9 cellular contexts compared by ENCODE assay signal in genomic region chr21:31347435-31348032, GRCh38. TPM values are rescaled to one million over a fixed set of nuclear protein-coding genes. Genes with fewer than 3 reads are reported as not detected.
DNase-seq lines count a peak whose midpoint lies in the region; ATAC-seq and TF ChIP-seq lines count a peak whose summit lies in the region.
"Had no signal": no experiment of that assay in that cellular context is flagged by ENCODE, and none has a peak within 500 bp of the region (broad histone marks: within the 10 kb centered on the region; RNA-seq: fewer than 3 reads in every experiment).

No MANE protein-coding gene starts in this region.

- peaks cover 8% of the 10 kb centered on the region for H3K36me3 Mint-ChIP-seq in brain
- H3K36me3 Mint-ChIP-seq in mesothelial cell of epicardium = peaks cover 3% of the 10 kb centered on the region
- peaks cover 15% of the 10 kb centered on the region for H3K36me3 Mint-ChIP-seq in activated T-helper 1 cell treated with anti-CD3 and anti-CD28 coated beads, Interleukin-12 subunit alpha, Interleukin-12 subunit beta, Interleukin-2, Interleukin-4 antibody, amounts not matched to agents 30 ng/mL and 10 ng/mL and 1 ng/mL, durations not matched to agents 14 hours and 24 hours and 36 hours (ENCODE audit: low read depth)
- peaks cover 12% of the 10 kb centered on the region for H3K36me3 Mint-ChIP-seq in activated CD4-positive, alpha-beta T cell treated with anti-CD3 and anti-CD28 coated beads, Interleukin-2, amount 10 ng/mL, durations not matched to agents 24 days and 14 days (ENCODE audit: low read depth)

- peaks cover 34% of the 10 kb centered on the region for H3K27me3 Mint-ChIP-seq in brain
- peaks cover 17% of the 10 kb centered on the region for H3K27me3 Mint-ChIP-seq in mesothelial cell of epicardium (ENCODE audit: low read depth)
- H3K27me3 Mint-ChIP-seq in activated T-helper 1 cell treated with anti-CD3 and anti-CD28 coated beads, Interleukin-12 subunit alpha, Interleukin-12 subunit beta, Interleukin-2, Interleukin-4 antibody, amounts not matched to agents 30 ng/mL and 10 ng/mL and 1 ng/mL, durations not matched to agents 14 hours and 24 hours and 36 hours (ENCODE audit: insufficient read depth) = peaks cover 4% of the 10 kb centered on the region
- peaks cover 17% of the 10 kb centered on the region for H3K27me3 Mint-ChIP-seq in activated CD4-positive, alpha-beta T cell treated with anti-CD3 and anti-CD28 coated beads, Interleukin-2, amount 10 ng/mL, durations not matched to agents 24 days and 14 days

- ATAC-seq in HG02870 (IDR thresholded peaks at IDR 0.05; ENCODE audit: unreplicated experiment) = no peak

- H3K4me1 Mint-ChIP-seq in brain (peaks cover 29% of the 10 kb centered on the region), mesothelial cell of epicardium (peaks cover 46% of the 10 kb centered on the region)
- peaks cover 56% of the 10 kb centered on the region for H3K4me1 Mint-ChIP-seq in activated T-helper 1 cell treated with anti-CD3 and anti-CD28 coated beads, Interleukin-12 subunit alpha, Interleukin-12 subunit beta, Interleukin-2, Interleukin-4 antibody, amounts not matched to agents 30 ng/mL and 10 ng/mL and 1 ng/mL, durations not matched to agents 14 hours and 24 hours and 36 hours (ENCODE audit: low read depth)
- peaks cover 49% of the 10 kb centered on the region for H3K4me1 Mint-ChIP-seq in activated CD4-positive, alpha-beta T cell treated with anti-CD3 and anti-CD28 coated beads, Interleukin-2, amount 10 ng/mL, durations not matched to agents 24 days and 14 days

- H3K9me3 Mint-ChIP-seq in brain (peaks cover 2 to 13% (median 7%) of the 10 kb centered on the region in 5 experiments), mesothelial cell of epicardium (peaks cover 7% of the 10 kb centered on the region)
- peaks cover 16% of the 10 kb centered on the region for H3K9me3 Mint-ChIP-seq in activated T-helper 1 cell treated with anti-CD3 and anti-CD28 coated beads, Interleukin-12 subunit alpha, Interleukin-12 subunit beta, Interleukin-2, Interleukin-4 antibody, amounts not matched to agents 30 ng/mL and 10 ng/mL and 1 ng/mL, durations not matched to agents 14 hours and 24 hours and 36 hours
- peaks cover 4% of the 10 kb centered on the region for H3K9me3 Mint-ChIP-seq in activated CD4-positive, alpha-beta T cell treated with anti-CD3 and anti-CD28 coated beads, Interleukin-2, amount 10 ng/mL, durations not matched to agents 24 days and 14 days

- TF ChIP-seq CTCF in brain (conservative IDR thresholded peaks at IDR 0.05) (peak; percentile 28 to 58), mesothelial cell of epicardium (IDR thresholded peaks at IDR 0.05; ENCODE audit: unreplicated experiment) (peak; percentile 43)

- DNase-seq in DMS114 treated with DMSO at 0.1 percent for 48 hours (lab: John Stamatoyannopoulos, UW; ENCODE audit: unreplicated experiment) (peak; percentile 35), M059J (ENCODE audit: low read depth) (peak; percentile 50), mesothelial cell of epicardium (ENCODE audit: low spot score in 2 of 2, unreplicated experiment in 2 of 2) (no peak), iPS-NIHi7 (ENCODE audit: extremely low spot score) (no peak)
- DNase-seq in activated T-helper 1 cell treated with anti-CD3 and anti-CD28 coated beads, Interleukin-12 subunit alpha, Interleukin-12 subunit beta, Interleukin-2, Interleukin-4 antibody, amounts not matched to agents 30 ng/mL and 10 ng/mL and 1 ng/mL, durations not matched to agents 14 hours and 24 hours and 36 hours (ENCODE audit: low spot score) = no peak
- no peak for DNase-seq in activated CD4-positive, alpha-beta T cell treated with anti-CD3 and anti-CD28 coated beads, Interleukin-2, amount 10 ng/mL, durations not matched to agents 24 days and 14 days
- DNase-seq: pancreas had no signal

- H3K27ac Mint-ChIP-seq in brain (peak overlapping the region in 1 of 5 experiments; percentile 32), mesothelial cell of epicardium (no peak overlapping the region)
- H3K27ac Mint-ChIP-seq in activated T-helper 1 cell treated with anti-CD3 and anti-CD28 coated beads, Interleukin-12 subunit alpha, Interleukin-12 subunit beta, Interleukin-2, Interleukin-4 antibody, amounts not matched to agents 30 ng/mL and 10 ng/mL and 1 ng/mL, durations not matched to agents 14 hours and 24 hours and 36 hours = no peak overlapping the region
- H3K27ac Mint-ChIP-seq in activated CD4-positive, alpha-beta T cell treated with anti-CD3 and anti-CD28 coated beads, Interleukin-2, amount 10 ng/mL, durations not matched to agents 24 days and 14 days = no peak overlapping the region

- H3K4me3 Mint-ChIP-seq in brain (no peak overlapping the region), mesothelial cell of epicardium (no peak overlapping the region)
- no peak overlapping the region for H3K4me3 Mint-ChIP-seq in activated T-helper 1 cell treated with anti-CD3 and anti-CD28 coated beads, Interleukin-12 subunit alpha, Interleukin-12 subunit beta, Interleukin-2, Interleukin-4 antibody, amounts not matched to agents 30 ng/mL and 10 ng/mL and 1 ng/mL, durations not matched to agents 14 hours and 24 hours and 36 hours
- H3K4me3 Mint-ChIP-seq in activated CD4-positive, alpha-beta T cell treated with anti-CD3 and anti-CD28 coated beads, Interleukin-2, amount 10 ng/mL, durations not matched to agents 24 days and 14 days = no peak overlapping the region

- intact Hi-C loops in activated T-helper 1 cell treated with anti-CD3 and anti-CD28 coated beads, Interleukin-12 subunit alpha, Interleukin-12 subunit beta, Interleukin-2, Interleukin-4 antibody, amounts not matched to agents 30 ng/mL and 10 ng/mL and 1 ng/mL, durations not matched to agents 14 hours and 24 hours and 36 hours (cut with micrococcal nuclease) = no loop called here
- intact Hi-C loops in activated CD4-positive, alpha-beta T cell treated with anti-CD3 and anti-CD28 coated beads, Interleukin-2, amount 10 ng/mL, durations not matched to agents 24 days and 14 days (cut with micrococcal nuclease) = no loop called here

RNA-seq across cellular contexts. Expression of gene TIAM1, which starts 3.5 kb away (rescaled TPM):
- 0.17 and 0.30 TPM in 2 replicates for total RNA-seq in M059J (2014; rRNA removed; shearing (Covaris generic))
- 47.1 TPM for polyA plus RNA-seq in brain (ENCODE audit: insufficient read depth, low read depth, low replicate concordance)
- total RNA-seq in mesothelial cell of epicardium = 49.7 to 54.6 TPM (median 53.4 TPM) in 3 replicates
- 119 and 127 TPM in 2 replicates for total RNA-seq in activated T-helper 1 cell treated with anti-CD3 and anti-CD28 coated beads, Interleukin-12 subunit alpha, Interleukin-12 subunit beta, Interleukin-2, Interleukin-4 antibody, amounts not matched to agents 30 ng/mL and 10 ng/mL and 1 ng/mL, durations not matched to agents 14 hours and 24 hours and 36 hours
- 104 and 105 TPM in 2 replicates for total RNA-seq in activated CD4-positive, alpha-beta T cell treated with anti-CD3 and anti-CD28 coated beads, Interleukin-2, amount 10 ng/mL, durations not matched to agents 24 days and 14 days

Comparison
In these comparisons a context has a peak if more than half of its experiments do, and no peak if none do; other contexts are left out.
1. DNase-seq: peak in DMS114 treated with DMSO at 0.1 percent for 48 hours (single experiment) and M059J (single experiment); none in mesothelial cell of epicardium (0 of 2), activated T-helper 1 cell treated with anti-CD3 and anti-CD28 coated beads, Interleukin-12 subunit alpha, Interleukin-12 subunit beta, Interleukin-2, Interleukin-4 antibody, amounts not matched to agents 30 ng/mL and 10 ng/mL and 1 ng/mL, durations not matched to agents 14 hours and 24 hours and 36 hours (single experiment), iPS-NIHi7 (single experiment) and activated CD4-positive, alpha-beta T cell treated with anti-CD3 and anti-CD28 coated beads, Interleukin-2, amount 10 ng/mL, durations not matched to agents 24 days and 14 days (single experiment).
2. RNA of gene TIAM1, which starts 3.5 kb away (total RNA-seq): 119 to 127 TPM in activated T-helper 1 cell treated with anti-CD3 and anti-CD28 coated beads, Interleukin-12 subunit alpha, Interleukin-12 subunit beta, Interleukin-2, Interleukin-4 antibody, amounts not matched to agents 30 ng/mL and 10 ng/mL and 1 ng/mL, durations not matched to agents 14 hours and 24 hours and 36 hours, 104 to 105 TPM in activated CD4-positive, alpha-beta T cell treated with anti-CD3 and anti-CD28 coated beads, Interleukin-2, amount 10 ng/mL, durations not matched to agents 24 days and 14 days and 49.7 to 54.6 TPM in mesothelial cell of epicardium; 0.17 to 0.30 TPM in M059J; every median in the first group is over 10 times any median in the second.